In genomic region chr7:29194594-29195417, GRCh38 we compare ENCODE assay signal across 8 cellular contexts. TPM values are rescaled to one million over a fixed set of nuclear protein-coding genes. Genes with fewer than 3 reads are reported as not detected.
A peak's percentile ranks its signal among the peaks of the same experiment; 100 is the strongest.
DNase-seq lines count a peak whose midpoint lies in the region; ATAC-seq and TF ChIP-seq lines count a peak whose summit lies in the region.

TSS of gene CHN2 (plus strand) at chr7:29194775.

- peak within 1 kb of the TSS; percentile 40 for H2BK120ac ChIP-seq in neuronal stem cell (ENCODE audit: low read depth, low read length)

- H3K79me1 ChIP-seq in neuronal stem cell (ENCODE audit: low read depth, low read length) = no peaks in the 10 kb centered on the region

- H3K4me1 ChIP-seq in OCI-LY1 (ENCODE audit: insufficient read depth, low read length, severe bottlenecking) (no peaks in the 10 kb centered on the region), neuronal stem cell (ENCODE audit: control insufficient read depth in 2 of 2, insufficient read depth in 1 of 2, low read depth in 1 of 2, low read length in 2 of 2) (peaks cover 0 to 6% of the 10 kb centered on the region in 2 donors), tibial nerve (peaks cover 0 to 31% (median 2%) of the 10 kb centered on the region in 4 donors)

- DNase-seq in CD1c-positive myeloid dendritic cell (ENCODE audit: extremely low spot score) = peak; percentile 81
- DNase-seq in activated gamma-delta T cell treated with anti-CD3 and anti-CD28 coated beads, Interleukin-2, amount 50 U/mL, for 16 hours (ENCODE audit: low read depth) = peak; percentile 52
- peak; percentile 78 for DNase-seq in glutamatergic neuron
- peak; percentile 62 for DNase-seq in neuronal stem cell (ENCODE audit: low spot score)
- DNase-seq in tibial nerve (ENCODE audit: low spot score in 2 of 2) = peak; percentile 21 to 28
- DNase-seq in cortex of kidney (lab: John Stamatoyannopoulos, UW) = no peak

- peak; percentile 44 for ATAC-seq in HG02981 (IDR thresholded peaks at IDR 0.05; ENCODE audit: unreplicated experiment)

- peak in 1 of 2 donors; percentile 25 for TF ChIP-seq EP300 in tibial nerve (IDR thresholded peaks at IDR 0.05)

- H3K23ac ChIP-seq in neuronal stem cell (ENCODE audit: low read depth, low read length, poor library complexity) = peak within 1 kb of the TSS; percentile 58

- H3K27ac ChIP-seq in OCI-LY1 (ENCODE audit: low read depth, low read length, poor library complexity, severe bottlenecking) (no peak within 1 kb of the TSS), neuronal stem cell (replicated peaks; ENCODE audit: low read length) (no peak within 1 kb of the TSS), tibial nerve (peak within 1 kb of the TSS in 2 of 4 donors; percentile 37 to 75)

- H3K79me2 ChIP-seq in OCI-LY1 (ENCODE audit: insufficient read depth, low read length) = no peaks in the 10 kb centered on the region

- no peaks in the 10 kb centered on the region for H3K36me3 Mint-ChIP-seq in glutamatergic neuron (ENCODE audit: unreplicated experiment)

- H3K9me3 Mint-ChIP-seq in glutamatergic neuron (ENCODE audit: unreplicated experiment) = peaks cover 15% of the 10 kb centered on the region

- no peaks in the 10 kb centered on the region for H4K20me1 ChIP-seq in OCI-LY1 (ENCODE audit: insufficient read depth, low read length)

- H4K8ac ChIP-seq in neuronal stem cell (ENCODE audit: low read depth, low read length) = no peak within 1 kb of the TSS

- no peaks in the 10 kb centered on the region for H3K9me2 ChIP-seq in OCI-LY1 (ENCODE audit: low read depth, low read length)

- H3K9ac ChIP-seq in OCI-LY1 (ENCODE audit: low read length) = no peak within 1 kb of the TSS
- H3K9ac ChIP-seq in neuronal stem cell (ENCODE audit: low read depth, low read length, poor library complexity) = peak within 1 kb of the TSS; percentile 93

- peak within 1 kb of the TSS; percentile 98 for H3K27ac Mint-ChIP-seq in glutamatergic neuron (ENCODE audit: unreplicated experiment)

- H3F3A ChIP-seq in OCI-LY1 (ENCODE audit: insufficient read depth, low read length) = no peaks in the 10 kb centered on the region

- no peaks in the 10 kb centered on the region for H3K36me3 ChIP-seq in OCI-LY1 (ENCODE audit: insufficient read depth, low read length)
- no peaks in the 10 kb centered on the region for H3K36me3 ChIP-seq in neuronal stem cell (replicated peaks in 1 of 2; ENCODE audit: control insufficient read depth in 2 of 2, insufficient read depth in 2 of 2, low read length in 2 of 2)
- H3K36me3 ChIP-seq in tibial nerve = no peaks in the 10 kb centered on the region

- no CpG with 5 or more reads among the region's 88 CpGs for WGBS in neuronal stem cell (ENCODE audit: extremely low coverage in 2 of 2, insufficient read length in 2 of 2, insufficient replicate concordance in 1 of 2), 2 donors
- WGBS in tibial nerve, 2 donors = 0% methylated on average over 42 to 53 of the region's 88 CpGs

- H3K14ac ChIP-seq in neuronal stem cell (ENCODE audit: low read length) = peak within 1 kb of the TSS; percentile 31

- no peak within 1 kb of the TSS for H2BK12ac ChIP-seq in neuronal stem cell (ENCODE audit: low read length)

- H2AFZ ChIP-seq in OCI-LY1 (ENCODE audit: low read length) = no peak within 1 kb of the TSS
- H2AFZ ChIP-seq in neuronal stem cell (ENCODE audit: low read length) = peak within 1 kb of the TSS; percentile 98

- H3K27me3 ChIP-seq in OCI-LY1 (ENCODE audit: insufficient read depth, low read length) (peaks cover 6% of the 10 kb centered on the region; the same call in 1 of the 2 replicates), neuronal stem cell (ENCODE audit: control insufficient read depth in 3 of 3, insufficient read depth in 3 of 3, low read depth in 1 of 3, low read length in 3 of 3) (peaks cover 0 to 82% (median 27%) of the 10 kb centered on the region in 3 experiments), tibial nerve (peaks cover 0 to 27% of the 10 kb centered on the region in 2 donors)

- H3K4me2 ChIP-seq in OCI-LY1 (ENCODE audit: low read length) = 0 out of 2 replicates have a peak within 1 kb of the TSS, but pooled peaks have one; percentile 11
- peak within 1 kb of the TSS; percentile 99 for H3K4me2 ChIP-seq in neuronal stem cell (ENCODE audit: insufficient read depth, low read length, poor library complexity, severe bottlenecking)

- peak within 1 kb of the TSS; percentile 27 for H2BK15ac ChIP-seq in neuronal stem cell (ENCODE audit: low read length)

- H3K4me3 Mint-ChIP-seq in glutamatergic neuron (ENCODE audit: unreplicated experiment) = peak within 1 kb of the TSS; percentile 98

- no peak within 1 kb of the TSS for H2AK5ac ChIP-seq in neuronal stem cell (ENCODE audit: low read depth, low read length)

- H3K9me3 ChIP-seq in OCI-LY1 (ENCODE audit: low read length) (no peaks in the 10 kb centered on the region), neuronal stem cell (replicated peaks in 1 of 2; ENCODE audit: control insufficient read depth in 2 of 2, insufficient read depth in 1 of 2, low read depth in 1 of 2, low read length in 2 of 2) (no peaks in the 10 kb centered on the region), tibial nerve (no peaks in the 10 kb centered on the region)

- no peak for TF ChIP-seq POLR2A in tibial nerve (IDR thresholded peaks at IDR 0.05)

- no peak within 1 kb of the TSS for H4K91ac ChIP-seq in neuronal stem cell (ENCODE audit: low read depth, low read length, poor library complexity)

- TF ChIP-seq CTCF in OCI-LY1 (IDR thresholded peaks at IDR 0.05; ENCODE audit: low read length) = no peak
- no peak for TF ChIP-seq CTCF in glutamatergic neuron (IDR thresholded peaks at IDR 0.05; ENCODE audit: partially characterized antibody, unreplicated experiment)
- TF ChIP-seq CTCF in tibial nerve (IDR thresholded peaks at IDR 0.05) = no peak

- H3K4me3 ChIP-seq in OCI-LY1 (ENCODE audit: low read depth, low read length, poor library complexity, severe bottlenecking) (no peak within 1 kb of the TSS), neuronal stem cell (ENCODE audit: low read length in 2 of 2) (peak within 1 kb of the TSS; percentile 53 to 84), tibial nerve (peak within 1 kb of the TSS; percentile 40 to 71 (median 54))

- H3K4ac ChIP-seq in neuronal stem cell (ENCODE audit: low read length) = no peak within 1 kb of the TSS

- no peak within 1 kb of the TSS for H2BK5ac ChIP-seq in neuronal stem cell (ENCODE audit: low read length)

- H3K18ac ChIP-seq in neuronal stem cell (ENCODE audit: low read length) = peak within 1 kb of the TSS; percentile 91

- H3K27me3 Mint-ChIP-seq in glutamatergic neuron (ENCODE audit: unreplicated experiment) = peaks cover 18% of the 10 kb centered on the region

- peaks cover 47% of the 10 kb centered on the region for H3K4me1 Mint-ChIP-seq in glutamatergic neuron (ENCODE audit: low read depth, unreplicated experiment)

RNA-seq across cellular contexts. Expression of gene CHN2, which starts in this region (rescaled TPM):
- 63.2 TPM for total RNA-seq in glutamatergic neuron (ENCODE audit: unreplicated experiment)
- 4.2 TPM for polyA plus RNA-seq in neuronal stem cell (2013, experiment 1 of 2)
- 4.8 TPM for polyA plus RNA-seq in neuronal stem cell (2013, experiment 2 of 2)
- total RNA-seq in tibial nerve = 10 to 100 TPM in 1 of 4 donors, 1 to 10 TPM in 3; 3.9 to 12.6 (median 7.0) TPM
